ENCODE assay signal across 8 cellular contexts in genomic region chr17:8192070-8192815, GRCh38. TPM values are rescaled to one million over a fixed set of nuclear protein-coding genes. Genes with fewer than 3 reads are reported as not detected.
DNase-seq lines count a peak whose midpoint lies in the region; ATAC-seq and TF ChIP-seq lines count a peak whose summit lies in the region.

No MANE protein-coding gene starts in this region.

- peaks cover 5% of the 10 kb centered on the region for H3K4me1 ChIP-seq in foreskin keratinocyte

- H3K4me3 Mint-ChIP-seq in naive thymus-derived CD8-positive, alpha-beta T cell: no peak overlapping the region

- ATAC-seq in foreskin keratinocyte: peak; percentile 60
- peak; percentile 9 to 41 for ATAC-seq in naive thymus-derived CD8-positive, alpha-beta T cell

- H3K27ac ChIP-seq in foreskin keratinocyte: peak overlapping the region; percentile 86

- H3K4me1 Mint-ChIP-seq in naive thymus-derived CD8-positive, alpha-beta T cell: peaks cover 6 to 13% (median 12%) of the 10 kb centered on the region in 4 donors

- TF ChIP-seq CTCF in GM13976 (IDR thresholded peaks at IDR 0.05; ENCODE audit: borderline replicate concordance, control extremely low read depth, extremely low read depth, insufficient read depth, missing control alignments): no peak
- no peak for TF ChIP-seq CTCF in foreskin keratinocyte (conservative IDR thresholded peaks at IDR 0.05)

- in situ Hi-C loops in GM13976 (cut with MboI; ENCODE audit: low sequenced_read_pairs, unreplicated experiment): no loop called here

- POLR2A ChIA-PET in naive thymus-derived CD8-positive, alpha-beta T cell (lab: Charles Lee): interaction anchor here (0.6 to 26.2 kb wide), 9 partner anchors 8 to 996 kb away, joined by 4 to 1171 read pairs (median 15); partner anchors contain the start of genes ALOXE3, CTC1, PER1 and RANGRF

- peak; percentile 74 for DNase-seq in GM13976 (ENCODE audit: low spot score)
- DNase-seq in HT-29 (ENCODE audit: low spot score): peak; percentile 88
- DNase-seq in NOMO-1 treated with DMSO at 0.1 percent for 48 hours (lab: John Stamatoyannopoulos, UW; ENCODE audit: unreplicated experiment): peak; percentile 90
- peak; percentile 51 for DNase-seq in activated naive CD4-positive, alpha-beta T cell treated with Interleukin-2 at 50 U/mL for 16 hours
- peak; percentile 83 to 91 for DNase-seq in foreskin keratinocyte
- DNase-seq in naive thymus-derived CD8-positive, alpha-beta T cell: peak in 9 of 10 donors; percentile 26 to 76 (median 52)
- no peak for DNase-seq in T-helper 9 cell
- no peak for DNase-seq in AML-193 (lab: John Stamatoyannopoulos, UW)

- no peaks in the 10 kb centered on the region for H3K27me3 ChIP-seq in foreskin keratinocyte

- no peaks in the 10 kb centered on the region for H3K9me3 Mint-ChIP-seq in naive thymus-derived CD8-positive, alpha-beta T cell

- no peak overlapping the region for H3K27ac Mint-ChIP-seq in naive thymus-derived CD8-positive, alpha-beta T cell

- no peaks in the 10 kb centered on the region for H3K36me3 Mint-ChIP-seq in naive thymus-derived CD8-positive, alpha-beta T cell

- no peaks in the 10 kb centered on the region for H3K27me3 Mint-ChIP-seq in naive thymus-derived CD8-positive, alpha-beta T cell

RNA-seq across cellular contexts. Expression of gene BORCS6, which starts 2.3 kb away (rescaled TPM):
- 12.4 and 12.8 TPM in 2 replicates for total RNA-seq in HT-29 (2014; rRNA removed; shearing (Covaris generic))
- 8.0 and 8.5 TPM in 2 replicates for total RNA-seq in foreskin keratinocyte
- 8.6 and 9.8 TPM in 2 replicates for polyA plus RNA-seq in foreskin keratinocyte
- total RNA-seq in naive thymus-derived CD8-positive, alpha-beta T cell: 10 to 100 TPM; 15.1 to 15.5 TPM
- 10 to 100 TPM; 16.1 to 22.6 (median 16.9) TPM for polyA plus RNA-seq in naive thymus-derived CD8-positive, alpha-beta T cell

RNA-seq across cellular contexts. Expression of gene TMEM107, which starts 16.1 kb away (rescaled TPM):
- 12.6 and 14.5 TPM in 2 replicates for total RNA-seq in HT-29 (2014; rRNA removed; shearing (Covaris generic))
- total RNA-seq in foreskin keratinocyte: 23.0 and 24.9 TPM in 2 replicates
- polyA plus RNA-seq in foreskin keratinocyte: 24.1 and 25.4 TPM in 2 replicates
- 10 to 100 TPM; 17.2 to 19.4 TPM for total RNA-seq in naive thymus-derived CD8-positive, alpha-beta T cell
- 10 to 100 TPM; 36.4 to 55.3 (median 41.9) TPM for polyA plus RNA-seq in naive thymus-derived CD8-positive, alpha-beta T cell

RNA-seq across cellular contexts. Expression of gene AURKB, which starts 18.1 kb away (rescaled TPM):
- total RNA-seq in HT-29 (2014; rRNA removed; shearing (Covaris generic)): 75.0 and 84.9 TPM in 2 replicates
- 78.7 and 102 TPM in 2 replicates for total RNA-seq in foreskin keratinocyte
- polyA plus RNA-seq in foreskin keratinocyte: 96.4 and 131 TPM in 2 replicates
- total RNA-seq in naive thymus-derived CD8-positive, alpha-beta T cell: not detected
- not detected for polyA plus RNA-seq in naive thymus-derived CD8-positive, alpha-beta T cell

RNA-seq across cellular contexts. Expression of gene VAMP2, which starts 29.5 kb away (rescaled TPM):
- total RNA-seq in HT-29 (2014; rRNA removed; shearing (Covaris generic)): 4.9 and 5.8 TPM in 2 replicates
- 5.5 and 6.9 TPM in 2 replicates for total RNA-seq in foreskin keratinocyte
- 15.2 and 17.7 TPM in 2 replicates for polyA plus RNA-seq in foreskin keratinocyte
- total RNA-seq in naive thymus-derived CD8-positive, alpha-beta T cell: 100 to 1,000 TPM; 219 to 238 TPM
- 10 to 100 TPM; 50.4 to 84.2 (median 64.4) TPM for polyA plus RNA-seq in naive thymus-derived CD8-positive, alpha-beta T cell

RNA-seq across cellular contexts. Expression of gene PER1, which starts 40.0 kb away (rescaled TPM):
- total RNA-seq in HT-29 (2014; rRNA removed; shearing (Covaris generic)): 37.1 and 43.5 TPM in 2 replicates
- total RNA-seq in foreskin keratinocyte: 25.8 and 28.2 TPM in 2 replicates
- 15.2 and 19.9 TPM in 2 replicates for polyA plus RNA-seq in foreskin keratinocyte
- total RNA-seq in naive thymus-derived CD8-positive, alpha-beta T cell: 100 to 1,000 TPM; 148 to 153 TPM
- 10 to 100 TPM in 2 of 3 donors, 1 to 10 TPM in 1; 6.1 to 11.4 (median 10.7) TPM for polyA plus RNA-seq in naive thymus-derived CD8-positive, alpha-beta T cell

Comparison
In these comparisons a context has a peak if more than half of its experiments do, and no peak if none do; other contexts are left out.
1. DNase-seq: peak in GM13976 (single experiment), HT-29 (single experiment), NOMO-1 treated with DMSO at 0.1 percent for 48 hours (single experiment), activated naive CD4-positive, alpha-beta T cell treated with Interleukin-2 at 50 U/mL for 16 hours (single experiment), foreskin keratinocyte (2 of 2) and naive thymus-derived CD8-positive, alpha-beta T cell (9 of 10); none in T-helper 9 cell (single experiment) and AML-193 (0 of 2).
2. RNA of gene AURKB, which starts 18.1 kb away (total RNA-seq): 78.7 to 102 TPM in foreskin keratinocyte and 75.0 to 84.9 TPM in HT-29; not detected in naive thymus-derived CD8-positive, alpha-beta T cell; every median in the first group is over 10 times any median in the second.